Comparison of ENCODE assay signal across 8 cellular contexts in the genomic region with DNA sequence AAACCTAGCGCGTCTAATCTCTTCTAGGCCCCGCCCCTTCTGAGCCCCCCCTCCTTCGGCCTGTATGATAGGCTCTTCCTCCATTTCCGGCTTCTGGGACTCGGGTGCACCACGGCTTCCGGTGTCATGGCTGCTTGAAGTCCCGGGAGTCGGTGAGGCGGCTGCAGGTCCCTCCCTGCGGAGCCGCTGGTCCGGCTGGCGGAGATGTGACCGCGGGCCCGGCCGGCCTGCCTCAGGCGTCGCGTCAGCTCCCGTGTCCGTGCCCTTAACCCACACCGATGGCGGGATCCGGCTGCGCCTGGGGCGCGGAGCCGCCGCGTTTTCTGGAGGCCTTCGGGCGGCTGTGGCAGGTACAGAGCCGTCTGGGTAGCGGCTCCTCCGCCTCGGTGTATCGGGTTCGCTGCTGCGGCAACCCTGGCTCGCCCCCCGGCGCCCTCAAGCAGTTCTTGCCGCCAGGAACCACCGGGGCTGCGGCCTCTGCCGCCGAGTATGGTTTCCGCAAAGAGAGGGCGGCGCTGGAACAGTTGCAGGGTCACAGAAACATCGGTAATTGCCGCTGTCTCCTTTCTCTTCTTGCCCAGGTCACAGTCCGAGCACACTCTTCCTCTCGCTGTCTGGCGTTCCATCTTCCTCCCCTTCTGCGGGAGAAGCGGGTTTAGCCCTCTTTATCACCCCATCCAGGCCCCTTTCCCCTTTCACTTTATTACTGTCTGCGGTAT.
A peak's percentile ranks its signal among the peaks of the same experiment; 100 is the strongest.
DNase-seq lines count a peak whose midpoint lies in the region; ATAC-seq and TF ChIP-seq lines count a peak whose summit lies in the region.

A gene with protein sequence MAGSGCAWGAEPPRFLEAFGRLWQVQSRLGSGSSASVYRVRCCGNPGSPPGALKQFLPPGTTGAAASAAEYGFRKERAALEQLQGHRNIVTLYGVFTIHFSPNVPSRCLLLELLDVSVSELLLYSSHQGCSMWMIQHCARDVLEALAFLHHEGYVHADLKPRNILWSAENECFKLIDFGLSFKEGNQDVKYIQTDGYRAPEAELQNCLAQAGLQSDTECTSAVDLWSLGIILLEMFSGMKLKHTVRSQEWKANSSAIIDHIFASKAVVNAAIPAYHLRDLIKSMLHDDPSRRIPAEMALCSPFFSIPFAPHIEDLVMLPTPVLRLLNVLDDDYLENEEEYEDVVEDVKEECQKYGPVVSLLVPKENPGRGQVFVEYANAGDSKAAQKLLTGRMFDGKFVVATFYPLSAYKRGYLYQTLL (plus strand): TSS at position 96 of the 719 bp plus-strand sequence. CDS start 183 bp downstream, at position 279.

- ATAC-seq in HG03378 (IDR thresholded peaks at IDR 0.05; ENCODE audit: unreplicated experiment) = peak; percentile 94
- ATAC-seq in activated CD4-positive, CD25-positive, alpha-beta regulatory T cell treated with anti-CD3 and anti-CD28 coated beads, Interleukin-2, amount 50 U/mL, for 24 hours = peak; percentile 97 to 99
- ATAC-seq in central memory CD8-positive, alpha-beta T cell (replicated peaks; ENCODE audit: extremely low read depth, poor library complexity, severe bottlenecking) = peak; percentile 98

- TF ChIP-seq POLR2A in GM19099 (IDR thresholded peaks at IDR 0.05; ENCODE audit: extremely low read depth, insufficient read length, low read depth) = peak; percentile 91

- peaks cover 26% of the 10 kb centered on the region for H3K4me1 Mint-ChIP-seq in central memory CD8-positive, alpha-beta T cell

- peak; percentile 97 for DNase-seq in AG20443 (ENCODE audit: low spot score)
- DNase-seq in NCI-H446 treated with DMSO at 0.1 percent for 48 hours (lab: John Stamatoyannopoulos, UW) = peak; percentile 79
- DNase-seq in central memory CD8-positive, alpha-beta T cell (ENCODE audit: low spot score in 2 of 2) = peak; percentile 71 to 77
- DNase-seq in islet precursor cell = peak; percentile 94
- peak; percentile 84 for DNase-seq in stimulated activated CD4-positive, alpha-beta T cell treated with anti-CD3 and anti-CD28 coated beads, Interleukin-12 subunit alpha, Interleukin-12 subunit beta, amount 100 ng/mL, for 4 hours

- H3K9me3 Mint-ChIP-seq in central memory CD8-positive, alpha-beta T cell = no peaks in the 10 kb centered on the region

- peak within 1 kb of the TSS; percentile 93 for H3K4me3 Mint-ChIP-seq in central memory CD8-positive, alpha-beta T cell

- no peaks in the 10 kb centered on the region for H3K27me3 Mint-ChIP-seq in central memory CD8-positive, alpha-beta T cell

- H3K36me3 Mint-ChIP-seq in central memory CD8-positive, alpha-beta T cell (ENCODE audit: insufficient read depth) = peaks cover 28% of the 10 kb centered on the region

- peak within 1 kb of the TSS; percentile 96 for H3K27ac Mint-ChIP-seq in central memory CD8-positive, alpha-beta T cell (ENCODE audit: low read depth)

Comparison
In these comparisons a context has a peak if more than half of its experiments do, and no peak if none do; other contexts are left out.
1. Peak in every context shown above with its lines: DNase-seq and ATAC-seq.